Comparison of ENCODE assay signal across 8 cellular contexts in the genomic region with DNA sequence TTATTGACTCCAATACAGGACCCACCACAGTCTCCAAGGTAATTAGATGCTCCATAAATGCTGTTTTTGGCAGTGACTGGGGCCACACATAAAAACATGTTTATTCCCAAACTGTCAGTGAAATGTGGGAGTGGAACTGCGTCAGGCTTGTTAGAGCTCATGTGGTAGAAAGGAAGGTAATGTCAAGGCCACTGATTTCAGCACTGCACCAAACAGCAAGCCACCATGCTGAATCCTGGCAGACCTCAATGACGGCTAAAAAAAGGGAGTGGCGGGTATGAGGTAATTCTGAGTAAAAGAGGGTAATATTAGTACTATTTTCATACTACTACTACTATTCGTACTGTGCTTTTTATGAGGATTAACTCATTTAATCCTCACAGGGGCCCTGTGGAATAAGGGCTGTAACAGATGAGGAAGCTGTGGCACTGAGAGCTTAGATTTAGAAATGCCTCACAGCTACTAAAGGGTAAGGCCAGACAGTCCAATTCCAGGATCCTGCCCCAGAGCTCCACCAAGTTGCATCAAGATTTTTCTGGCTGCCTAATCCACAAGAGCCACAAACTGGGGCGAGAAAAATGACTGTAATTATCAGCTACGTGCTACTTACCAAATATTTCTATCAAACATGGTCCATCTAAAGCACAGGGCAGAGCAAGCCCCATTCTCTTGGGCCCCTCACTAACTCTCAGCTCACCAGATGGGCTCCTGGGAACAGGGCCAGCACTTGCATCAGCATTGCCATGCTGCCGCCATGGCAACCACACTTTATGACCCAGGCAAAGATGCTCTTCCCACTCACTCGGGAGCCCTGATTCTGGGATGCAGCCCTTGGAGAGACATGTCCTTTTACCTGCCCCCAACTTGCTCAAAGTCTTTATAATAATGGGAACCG.
A peak's percentile ranks its signal among the peaks of the same experiment; 100 is the strongest.
DNase-seq lines count a peak whose midpoint lies in the region; ATAC-seq and TF ChIP-seq lines count a peak whose summit lies in the region.
"Had no signal": no experiment of that assay in that cellular context is flagged by ENCODE, and none has a peak within 500 bp of the region (broad histone marks: within the 10 kb centered on the region; RNA-seq: fewer than 3 reads in every experiment).

No MANE protein-coding gene starts in this region.

- no peak overlapping the region for H2BK5ac ChIP-seq in IMR-90 (ENCODE audit: low read depth, low read length, poor library complexity, severe bottlenecking)

- no peak for TF ChIP-seq RAD21 in IMR-90 (IDR thresholded peaks at IDR 0.05; ENCODE audit: low read length)

- no peak overlapping the region for H3K4me3 Mint-ChIP-seq in chondrocyte (ENCODE audit: unreplicated experiment)

- no peaks in the 10 kb centered on the region for H3K79me2 ChIP-seq in mammary epithelial cell (ENCODE audit: insufficient read depth, low read length)

- H3K4me3 ChIP-seq in IMR-90 (ENCODE audit: insufficient read depth, low read depth, low read length) (no peak overlapping the region), fibroblast of pulmonary artery (replicated peaks; ENCODE audit: low read depth, low read length) (no peak overlapping the region), subcutaneous abdominal adipose tissue (ENCODE audit: low read depth in 1 of 5, low read length in 5 of 5) (no peak overlapping the region), mammary epithelial cell (replicated peaks in 1 of 3; ENCODE audit: insufficient read depth in 1 of 3, low read depth in 2 of 3, low read length in 3 of 3) (no peak overlapping the region)

- BruUV-seq in IMR-90 (replicated peaks; lab: Mats Ljungman, UMichigan) (no TSS peak), mammary epithelial cell (replicated peaks; lab: Mats Ljungman, UMichigan) (no TSS peak)

- H3K36me3 ChIP-seq in IMR-90 (ENCODE audit: control insufficient read depth, insufficient read depth, low read length) (no peaks in the 10 kb centered on the region), subcutaneous abdominal adipose tissue (ENCODE audit: control insufficient read depth in 5 of 5, insufficient read depth in 5 of 5, low read length in 5 of 5) (no peaks in the 10 kb centered on the region), mammary epithelial cell (ENCODE audit: insufficient read depth, low read length) (no peaks in the 10 kb centered on the region)

- H2AFZ ChIP-seq in IMR-90 (replicated peaks; ENCODE audit: low read length, poor library complexity) = no peak overlapping the region
- H2AFZ ChIP-seq in mammary epithelial cell (ENCODE audit: low read depth, low read length) = no peak overlapping the region

- H3K27ac ChIP-seq in IMR-90 (ENCODE audit: insufficient read depth, low read length) (no peak overlapping the region), subcutaneous abdominal adipose tissue (ENCODE audit: low read depth, low read length) (peak overlapping the region; percentile 40), mammary epithelial cell (ENCODE audit: insufficient read depth, low read depth, low read length) (no peak overlapping the region)

- H3K27me3 ChIP-seq in IMR-90 (ENCODE audit: control insufficient read depth, insufficient read depth, low read length) (no peaks in the 10 kb centered on the region), subcutaneous abdominal adipose tissue (ENCODE audit: control insufficient read depth in 5 of 5, insufficient read depth in 4 of 5, low read length in 5 of 5) (no peaks in the 10 kb centered on the region), mammary epithelial cell (ENCODE audit: insufficient read depth, low read length) (no peaks in the 10 kb centered on the region)

- H3K14ac ChIP-seq in IMR-90 (replicated peaks; ENCODE audit: low read depth, low read length) = no peak overlapping the region

- H3K27me3 Mint-ChIP-seq in chondrocyte (ENCODE audit: low read depth) = no peaks in the 10 kb centered on the region

- POLR2A ChIA-PET in IMR-90 (lab: Charles Lee; ENCODE audit: unreplicated experiment) = no interaction called here

- peak; percentile 67 for DNase-seq in IMR-90
- peak; percentile 91 for DNase-seq in NCI-H82 (lab: John Stamatoyannopoulos, UW)
- DNase-seq in fibroblast of pulmonary artery (ENCODE audit: low read depth) = peak; percentile 76
- no peak for DNase-seq in activated CD8-positive, alpha-beta memory T cell treated with anti-CD3 and anti-CD28 coated beads, Interleukin-2, amount 50 U/mL, for 4 hours
- no peak for DNase-seq in chondrocyte (ENCODE audit: low spot score)
- no peak for DNase-seq in mammary epithelial cell
- DNase-seq: effector memory CD4-positive, alpha-beta T cell had no signal

- CTCF ChIA-PET in IMR-90 (lab: Yijun Ruan, JAX) (no interaction called here), mammary epithelial cell (lab: Charles Lee; ENCODE audit: low non-redundant PET) (no interaction called here)

- H4K8ac ChIP-seq in IMR-90 (ENCODE audit: low read depth in 2 of 2, low read length in 2 of 2) = no peak overlapping the region

- no peaks in the 10 kb centered on the region for H3K9me3 ChIP-seq in IMR-90 (ENCODE audit: control insufficient read depth, insufficient read depth, low read length)
- H3K9me3 ChIP-seq in subcutaneous abdominal adipose tissue (ENCODE audit: control insufficient read depth in 5 of 5, low read length in 5 of 5) = no peaks in the 10 kb centered on the region
- no peaks in the 10 kb centered on the region for H3K9me3 ChIP-seq in mammary epithelial cell (replicated peaks; ENCODE audit: insufficient read depth, low read length)

- no peak overlapping the region for H3K27ac Mint-ChIP-seq in chondrocyte (ENCODE audit: unreplicated experiment)

- H2BK20ac ChIP-seq in IMR-90 (ENCODE audit: low read depth, low read length) = no peak overlapping the region

- H3K4me1 Mint-ChIP-seq in chondrocyte (ENCODE audit: low read depth) = peaks cover 18% of the 10 kb centered on the region

- 70% methylated on average over 2 of the region's 9 CpGs; no CpG with 5 or more reads in 1 of the 2 experiments for WGBS in IMR-90 (ENCODE audit: extremely low coverage in 2 of 2, insufficient read length in 1 of 2), 2 experiments
- WGBS in mammary epithelial cell (ENCODE audit: low coverage, missing lambda C conversion rate) = 86% methylated on average over 7 of the region's 9 CpGs

- H3K4me2 ChIP-seq in IMR-90 (ENCODE audit: low read depth, low read length) = no peak overlapping the region
- no peak overlapping the region for H3K4me2 ChIP-seq in mammary epithelial cell (ENCODE audit: insufficient read depth, low read depth, low read length)

- H3K4me1 ChIP-seq in IMR-90 (ENCODE audit: control insufficient read depth, insufficient read depth, low read length) (peaks cover 9% of the 10 kb centered on the region), subcutaneous abdominal adipose tissue (ENCODE audit: control insufficient read depth in 5 of 5, insufficient read depth in 5 of 5, low read length in 5 of 5) (peaks cover 3 to 22% (median 11%) of the 10 kb centered on the region in 5 donors), mammary epithelial cell (ENCODE audit: insufficient read depth, low read length) (peaks cover 17% of the 10 kb centered on the region)

- no peak overlapping the region for H2AK5ac ChIP-seq in IMR-90 (ENCODE audit: low read depth, low read length)

- H3K56ac ChIP-seq in IMR-90 (ENCODE audit: extremely low read depth, insufficient read depth, low read length) = no peak overlapping the region

- H3K9ac ChIP-seq in IMR-90 (ENCODE audit: low read depth, low read length) (no peak overlapping the region), subcutaneous abdominal adipose tissue (ENCODE audit: low read length in 5 of 5) (no peak overlapping the region), mammary epithelial cell (ENCODE audit: insufficient read depth, low read length) (no peak overlapping the region)

- no peak overlapping the region for H2BK120ac ChIP-seq in IMR-90 (ENCODE audit: low read depth, low read length)

- H3K23ac ChIP-seq in IMR-90 (ENCODE audit: low read depth, low read length) = no peak overlapping the region

- H3K9me3 Mint-ChIP-seq in chondrocyte (ENCODE audit: low read depth) = no peaks in the 10 kb centered on the region

- H3K36me3 Mint-ChIP-seq in chondrocyte (ENCODE audit: low read depth) = no peaks in the 10 kb centered on the region

- H3K79me1 ChIP-seq in IMR-90 (ENCODE audit: low read depth in 1 of 2, low read length in 2 of 2) = no peaks in the 10 kb centered on the region

- H2BK15ac ChIP-seq in IMR-90 (ENCODE audit: low read depth, low read length) = no peak overlapping the region

- no peak overlapping the region for H3K18ac ChIP-seq in IMR-90 (ENCODE audit: low read depth, low read length)

- intact Hi-C loops in IMR-90 (cut with micrococcal nuclease) = no loop called here
- intact Hi-C loops in mammary epithelial cell (cut with micrococcal nuclease) = no loop called here

- peaks cover 15% of the 10 kb centered on the region for H3K9me1 ChIP-seq in IMR-90 (ENCODE audit: insufficient read depth, low read length)

- TF ChIP-seq POLR2A in IMR-90 (IDR thresholded peaks at IDR 0.05; ENCODE audit: low read depth, low read length) = no peak

- no peak overlapping the region for H4K5ac ChIP-seq in IMR-90 (ENCODE audit: low read depth, low read length)

- no peak overlapping the region for H2AK9ac ChIP-seq in IMR-90 (replicated peaks; ENCODE audit: low read depth, low read length, poor library complexity)

- ATAC-seq in IMR-90 (ENCODE audit: low read depth) = no peak

- H3K4ac ChIP-seq in IMR-90 (ENCODE audit: low read depth, low read length) = no peak overlapping the region

- H4K20me1 ChIP-seq in IMR-90 (ENCODE audit: insufficient read depth, low read length) = peaks cover 5% of the 10 kb centered on the region; the same call in 1 of the 2 replicates
- H4K20me1 ChIP-seq in mammary epithelial cell (ENCODE audit: insufficient read depth, low read length) = no peaks in the 10 kb centered on the region

- dilution Hi-C loops in IMR-90 (cut with HindIII; ENCODE audit: low sequenced_read_pairs, unreplicated experiment) (no loop called here), mammary epithelial cell (cut with HindIII; ENCODE audit: low sequenced_read_pairs) (no loop called here)

- TF ChIP-seq CTCF in IMR-90 (conservative IDR thresholded peaks at IDR 0.05; ENCODE audit: low read depth, low read length) (no peak), fibroblast of pulmonary artery (IDR thresholded peaks at IDR 0.05; ENCODE audit: low read length, missing control alignments) (no peak), chondrocyte (IDR thresholded peaks at IDR 0.05) (no peak), mammary epithelial cell (conservative IDR thresholded peaks at IDR 0.05 in 1 of 2, IDR thresholded peaks at IDR 0.05 in 1 of 2; ENCODE audit: extremely low read depth in 1 of 2, insufficient read depth in 1 of 2, low read depth in 1 of 2, low read length in 2 of 2) (no peak)

- no peak overlapping the region for H4K91ac ChIP-seq in IMR-90 (ENCODE audit: insufficient read depth, low read depth, low read length)

- in situ Hi-C loops in IMR-90 (cut with MboI; ENCODE audit: low sequenced_read_pairs) = no loop called here
- in situ Hi-C loops in mammary epithelial cell (cut with MboI; ENCODE audit: low sequenced_read_pairs in 2 of 2) = no loop called here

TF ChIP-seq in IMR-90, 13 proteins besides CTCF, POLR2A, EP300 and RAD21:
- TF ChIP-seq NFE2L2 (IDR thresholded peaks at IDR 0.05; ENCODE audit: low read depth, low read length) (no peak), CEBPB (IDR thresholded peaks at IDR 0.05; ENCODE audit: low read depth, low read length) (peak; percentile 71), BHLHE40 (IDR thresholded peaks at IDR 0.05; ENCODE audit: low read depth, low read length) (no peak), RCOR1 (IDR thresholded peaks at IDR 0.05; ENCODE audit: insufficient replicate concordance, low read length) (no peak)

Comparison
In these comparisons a context has a peak if more than half of its experiments do, and no peak if none do; other contexts are left out.
1. DNase-seq: peak in IMR-90 (single experiment), NCI-H82 (single experiment) and fibroblast of pulmonary artery (single experiment); none in activated CD8-positive, alpha-beta memory T cell treated with anti-CD3 and anti-CD28 coated beads, Interleukin-2, amount 50 U/mL, for 4 hours (single experiment), chondrocyte (single experiment) and mammary epithelial cell (single experiment).